Comparison of ENCODE assay signal across 1 cellular context in genomic region chr19:7829561-7830271, GRCh38.
TF ChIP-seq lines count a peak whose summit lies in the region.

TSS of gene EVI5L (plus strand) at chr19:7830218. CDS start at chr19:7846543, 16,325 bp downstream.

TF ChIP-seq in HepG2, 621 proteins besides CTCF, POLR2A, EP300 and RAD21 (continued from another document and continues in another):
- TF ChIP-seq ZNF281 (CRISPR knock-in tag; IDR thresholded peaks at IDR 0.05; ENCODE audit: borderline replicate concordance) (no peak), FOXK2 (IDR thresholded peaks at IDR 0.05) (peak; percentile 56), CHD2 (IDR thresholded peaks at IDR 0.05; ENCODE audit: low read depth, low read length) (peak; percentile 81), MED8 (CRISPR knock-in tag; IDR thresholded peaks at IDR 0.05; ENCODE audit: insufficient replicate concordance) (no peak), YEATS2 (CRISPR knock-in tag; IDR thresholded peaks at IDR 0.05; ENCODE audit: borderline replicate concordance) (peak; percentile 61), ZBTB25 (CRISPR knock-in tag; IDR thresholded peaks at IDR 0.05) (no peak), DNMT1 (CRISPR knock-in tag; IDR thresholded peaks at IDR 0.05) (no peak), ZNF850 (CRISPR knock-in tag; conservative IDR thresholded peaks at IDR 0.05) (no peak), ZNF563 (CRISPR knock-in tag; IDR thresholded peaks at IDR 0.05) (no peak), GMEB1 (CRISPR knock-in tag; IDR thresholded peaks at IDR 0.05; ENCODE audit: borderline replicate concordance) (peak; percentile 79), ISX (CRISPR knock-in tag; conservative IDR thresholded peaks at IDR 0.05) (no peak), MXD3 (CRISPR knock-in tag; IDR thresholded peaks at IDR 0.05) (0 out of 2 replicates have a peak, but pooled peaks have one; percentile 18), SMAD3 (CRISPR knock-in tag; IDR thresholded peaks at IDR 0.05) (no peak), GATAD2A (CRISPR knock-in tag; IDR thresholded peaks at IDR 0.05) (no peak), IRF2 (CRISPR knock-in tag; IDR thresholded peaks at IDR 0.05) (peak; percentile 65; the same call in 1 of the 2 replicates), RFX1 (IDR thresholded peaks at IDR 0.05) (peak; percentile 59; the same call in 1 of the 2 replicates), RFXANK (CRISPR knock-in tag; IDR thresholded peaks at IDR 0.05) (0 out of 2 replicates have a peak, but pooled peaks have one; percentile 67), NFYC (CRISPR knock-in tag; IDR thresholded peaks at IDR 0.05) (peak; percentile 96), ZNF44 (CRISPR knock-in tag; IDR thresholded peaks at IDR 0.05) (no peak), HNRNPL (IDR thresholded peaks at IDR 0.05; ENCODE audit: low read depth, low read length) (0 out of 2 replicates have a peak, but pooled peaks have one; percentile 26), PRDM10 (CRISPR knock-in tag; IDR thresholded peaks at IDR 0.05; ENCODE audit: low read depth) (0 out of 2 replicates have a peak, but pooled peaks have one; percentile 42), ZNF101 (CRISPR knock-in tag; IDR thresholded peaks at IDR 0.05; ENCODE audit: borderline replicate concordance, low read depth) (no peak), LCORL (IDR thresholded peaks at IDR 0.05) (no peak), LCORL (CRISPR knock-in tag; IDR thresholded peaks at IDR 0.05) (peak; percentile 45; the same call in 1 of the 2 replicates), THAP7 (CRISPR knock-in tag; IDR thresholded peaks at IDR 0.05) (no peak), PCBP1 (IDR thresholded peaks at IDR 0.05; ENCODE audit: borderline replicate concordance, low read depth, low read length) (0 out of 2 replicates have a peak, but pooled peaks have one; percentile 30), HNRNPLL (IDR thresholded peaks at IDR 0.05; ENCODE audit: low read depth, low read length, poor library complexity, severe bottlenecking) (peak; percentile 43), MYNN (CRISPR knock-in tag; IDR thresholded peaks at IDR 0.05; ENCODE audit: low read depth) (no peak), DRAP1 (CRISPR knock-in tag; IDR thresholded peaks at IDR 0.05) (peak; percentile 54; the same call in 1 of the 2 replicates), PATZ1 (CRISPR knock-in tag; IDR thresholded peaks at IDR 0.05) (peak; percentile 60; the same call in 1 of the 2 replicates), ZNF740 (CRISPR knock-in tag; IDR thresholded peaks at IDR 0.05) (peak; percentile 92), POLR2AphosphoS5 (IDR thresholded peaks at IDR 0.05; ENCODE audit: low read depth, low read length) (no peak), SP1 (IDR thresholded peaks at IDR 0.05) (peak; percentile 95), SP1 (CRISPR knock-in tag; IDR thresholded peaks at IDR 0.05) (peak; percentile 99), ZFYVE20 (CRISPR knock-in tag; IDR thresholded peaks at IDR 0.05; ENCODE audit: borderline replicate concordance, low read depth) (no peak), RFX5 (IDR thresholded peaks at IDR 0.05; ENCODE audit: low read depth, low read length) (peak; percentile 90), MIXL1 (CRISPR knock-in tag; IDR thresholded peaks at IDR 0.05) (0 out of 2 replicates have a peak, but pooled peaks have one; percentile 13), HNF1B (CRISPR knock-in tag; IDR thresholded peaks at IDR 0.05) (0 out of 2 replicates have a peak, but pooled peaks have one; percentile 35), PHF21A (CRISPR knock-in tag; IDR thresholded peaks at IDR 0.05) (peak; percentile 88)
